12 cellular contexts compared by ENCODE assay signal in genomic region chr11:73384531-73384870, GRCh38. TPM values are rescaled to one million over a fixed set of nuclear protein-coding genes. Genes with fewer than 3 reads are reported as not detected.
DNase-seq lines count a peak whose midpoint lies in the region; ATAC-seq and TF ChIP-seq lines count a peak whose summit lies in the region.
"Had no signal": no experiment of that assay in that cellular context is flagged by ENCODE, and none has a peak within 500 bp of the region (broad histone marks: within the 10 kb centered on the region; RNA-seq: fewer than 3 reads in every experiment).

No MANE protein-coding gene starts in this region.

- no peaks in the 10 kb centered on the region for H3K27me3 Mint-ChIP-seq in activated T-cell treated with anti-CD3 and anti-CD28 coated beads, Interleukin-2, amount 50 U/mL, for 4 hours (ENCODE audit: low read depth)
- no peaks in the 10 kb centered on the region for H3K27me3 Mint-ChIP-seq in activated T-helper 1 cell treated with anti-CD3 and anti-CD28 coated beads, Interleukin-12 subunit alpha, Interleukin-12 subunit beta, Interleukin-2, Interleukin-4 antibody, amounts not matched to agents 30 ng/mL and 10 ng/mL and 1 ng/mL, durations not matched to agents 14 hours and 24 hours and 36 hours (ENCODE audit: insufficient read depth)
- H3K27me3 Mint-ChIP-seq in memory B cell = no peaks in the 10 kb centered on the region

- intact Hi-C loops in activated T-helper 1 cell treated with anti-CD3 and anti-CD28 coated beads, Interleukin-12 subunit alpha, Interleukin-12 subunit beta, Interleukin-2, Interleukin-4 antibody, amounts not matched to agents 30 ng/mL and 10 ng/mL and 1 ng/mL, durations not matched to agents 14 hours and 24 hours and 36 hours (cut with micrococcal nuclease) = no loop called here

- H3K36me3 ChIP-seq in tibial nerve = no peaks in the 10 kb centered on the region

- no peaks in the 10 kb centered on the region for H3K9me3 ChIP-seq in tibial nerve
- H3K9me3 ChIP-seq: mucosa of descending colon had no signal

- no peak for TF ChIP-seq POLR2A in tibial nerve (IDR thresholded peaks at IDR 0.05)

- in situ Hi-C loops in GM13976 (cut with MboI; ENCODE audit: low sequenced_read_pairs, unreplicated experiment) = no loop called here

- no peaks in the 10 kb centered on the region for H3K36me3 Mint-ChIP-seq in activated T-cell treated with anti-CD3 and anti-CD28 coated beads, Interleukin-2, amount 50 U/mL, for 4 hours (ENCODE audit: insufficient read depth)
- H3K36me3 Mint-ChIP-seq in activated T-helper 1 cell treated with anti-CD3 and anti-CD28 coated beads, Interleukin-12 subunit alpha, Interleukin-12 subunit beta, Interleukin-2, Interleukin-4 antibody, amounts not matched to agents 30 ng/mL and 10 ng/mL and 1 ng/mL, durations not matched to agents 14 hours and 24 hours and 36 hours (ENCODE audit: low read depth) = peaks cover 3% of the 10 kb centered on the region
- H3K36me3 Mint-ChIP-seq in memory B cell = no peaks in the 10 kb centered on the region

- DNase-seq in activated T-cell treated with anti-CD3 and anti-CD28 coated beads, Interleukin-2, amount 50 U/mL, for 4 hours = no peak
- DNase-seq in activated T-cell treated with anti-CD3 and anti-CD28 coated beads, Interleukin-2, amount 50 U/mL, for 48 hours = no peak
- no peak for DNase-seq in activated T-helper 1 cell treated with anti-CD3 and anti-CD28 coated beads, Interleukin-12 subunit alpha, Interleukin-12 subunit beta, Interleukin-2, Interleukin-4 antibody, amounts not matched to agents 30 ng/mL and 10 ng/mL and 1 ng/mL, durations not matched to agents 14 hours and 24 hours and 36 hours (ENCODE audit: low spot score)
- DNase-seq in memory B cell (ENCODE audit: low spot score in 2 of 2) (no peak), tibial nerve (ENCODE audit: low spot score in 2 of 2) (no peak), GM13976 (ENCODE audit: low spot score) (no peak), NCI-H2227 treated with DMSO at 0.1 percent for 48 hours (lab: John Stamatoyannopoulos, UW) (no peak), NCI-H774 (lab: John Stamatoyannopoulos, UW) (no peak)
- DNase-seq: H7, NCI-H2107 had no signal

- TF ChIP-seq CTCF in tibial nerve (IDR thresholded peaks at IDR 0.05) (no peak), GM13976 (IDR thresholded peaks at IDR 0.05; ENCODE audit: borderline replicate concordance, control extremely low read depth, extremely low read depth, insufficient read depth, missing control alignments) (no peak)

- TF ChIP-seq EP300 in tibial nerve (IDR thresholded peaks at IDR 0.05) = no peak

- WGBS in tibial nerve, 2 donors = 50 to 56% methylated on average over 4 of the region's 4 CpGs

- H3K27ac ChIP-seq in tibial nerve = peak overlapping the region in 3 of 4 donors; percentile 67 to 76 (median 71)
- H3K27ac ChIP-seq: hepatocyte had no signal

- peak overlapping the region; percentile 26 for H3K4me3 Mint-ChIP-seq in activated T-cell treated with anti-CD3 and anti-CD28 coated beads, Interleukin-2, amount 50 U/mL, for 4 hours
- peak overlapping the region; percentile 51 for H3K4me3 Mint-ChIP-seq in activated T-helper 1 cell treated with anti-CD3 and anti-CD28 coated beads, Interleukin-12 subunit alpha, Interleukin-12 subunit beta, Interleukin-2, Interleukin-4 antibody, amounts not matched to agents 30 ng/mL and 10 ng/mL and 1 ng/mL, durations not matched to agents 14 hours and 24 hours and 36 hours
- H3K4me3 Mint-ChIP-seq in memory B cell = peak overlapping the region; percentile 28

- H3K9me3 Mint-ChIP-seq in activated T-cell treated with anti-CD3 and anti-CD28 coated beads, Interleukin-2, amount 50 U/mL, for 4 hours = no peaks in the 10 kb centered on the region
- H3K9me3 Mint-ChIP-seq in activated T-helper 1 cell treated with anti-CD3 and anti-CD28 coated beads, Interleukin-12 subunit alpha, Interleukin-12 subunit beta, Interleukin-2, Interleukin-4 antibody, amounts not matched to agents 30 ng/mL and 10 ng/mL and 1 ng/mL, durations not matched to agents 14 hours and 24 hours and 36 hours = no peaks in the 10 kb centered on the region
- no peaks in the 10 kb centered on the region for H3K9me3 Mint-ChIP-seq in memory B cell

- peaks cover 73% of the 10 kb centered on the region for H3K4me1 Mint-ChIP-seq in activated T-cell treated with anti-CD3 and anti-CD28 coated beads, Interleukin-2, amount 50 U/mL, for 4 hours (ENCODE audit: low read depth)
- H3K4me1 Mint-ChIP-seq in activated T-helper 1 cell treated with anti-CD3 and anti-CD28 coated beads, Interleukin-12 subunit alpha, Interleukin-12 subunit beta, Interleukin-2, Interleukin-4 antibody, amounts not matched to agents 30 ng/mL and 10 ng/mL and 1 ng/mL, durations not matched to agents 14 hours and 24 hours and 36 hours (ENCODE audit: low read depth) = peaks cover 65% of the 10 kb centered on the region
- H3K4me1 Mint-ChIP-seq in memory B cell = peaks cover 81% of the 10 kb centered on the region

- H3K4me3 ChIP-seq in tibial nerve = no peak overlapping the region
- H3K4me3 ChIP-seq: hepatocyte, mucosa of descending colon had no signal

- no peaks in the 10 kb centered on the region for H3K27me3 ChIP-seq in tibial nerve
- H3K27me3 ChIP-seq: hepatocyte had no signal

- peak overlapping the region; percentile 86 for H3K27ac Mint-ChIP-seq in activated T-helper 1 cell treated with anti-CD3 and anti-CD28 coated beads, Interleukin-12 subunit alpha, Interleukin-12 subunit beta, Interleukin-2, Interleukin-4 antibody, amounts not matched to agents 30 ng/mL and 10 ng/mL and 1 ng/mL, durations not matched to agents 14 hours and 24 hours and 36 hours
- peak overlapping the region; percentile 96 for H3K27ac Mint-ChIP-seq in memory B cell

- no peak for ATAC-seq in activated T-cell treated with anti-CD3 and anti-CD28 coated beads, Interleukin-2, amount 50 U/mL, for 4 hours
- no peak for ATAC-seq in memory B cell (ENCODE audit: low read depth)

- peaks cover 0 to 79% (median 56%) of the 10 kb centered on the region in 4 donors for H3K4me1 ChIP-seq in tibial nerve

RNA-seq across cellular contexts. Expression of gene RELT, which starts 8.3 kb away (rescaled TPM):
- 10 to 100 TPM; 31.3 to 36.6 (median 32.5) TPM for total RNA-seq in activated T-cell treated with anti-CD3 and anti-CD28 coated beads, Interleukin-2, amount 50 U/mL, for 4 hours
- total RNA-seq in activated T-helper 1 cell treated with anti-CD3 and anti-CD28 coated beads, Interleukin-12 subunit alpha, Interleukin-12 subunit beta, Interleukin-2, Interleukin-4 antibody, amounts not matched to agents 30 ng/mL and 10 ng/mL and 1 ng/mL, durations not matched to agents 14 hours and 24 hours and 36 hours = 34.6 and 37.6 TPM in 2 replicates
- total RNA-seq in tibial nerve = 1 to 10 TPM; 2.4 to 6.0 (median 2.5) TPM
